11 cellular contexts compared by ENCODE assay signal in the genomic region with DNA sequence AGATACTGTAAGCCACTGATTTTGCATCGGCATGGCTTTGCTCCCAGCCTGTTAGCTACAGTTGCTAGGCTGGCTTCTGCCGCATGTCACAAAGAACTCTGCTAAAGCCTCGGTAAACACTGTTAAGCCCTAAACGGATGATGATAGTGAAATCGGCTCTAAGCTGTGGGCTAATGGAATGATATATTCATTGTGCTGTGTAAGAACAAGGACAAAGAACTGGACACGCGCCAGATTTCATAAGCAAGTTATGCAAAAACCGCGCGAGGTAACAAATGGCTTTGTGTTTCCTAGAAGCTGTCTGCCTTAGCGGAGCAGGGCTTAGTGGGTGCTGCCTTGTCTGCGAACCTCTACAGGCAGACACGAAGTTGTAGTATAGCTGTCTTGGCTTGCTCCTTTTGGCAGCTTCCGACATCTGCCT.
A peak's percentile ranks its signal among the peaks of the same experiment; 100 is the strongest.
DNase-seq lines count a peak whose midpoint lies in the region; ATAC-seq and TF ChIP-seq lines count a peak whose summit lies in the region.
"Had no signal": no experiment of that assay in that cellular context is flagged by ENCODE, and none has a peak within 500 bp of the region (broad histone marks: within the 10 kb centered on the region; RNA-seq: fewer than 3 reads in every experiment).

No MANE protein-coding gene starts in this region.

- H3K4me1 ChIP-seq in GM23338 (ENCODE audit: insufficient read depth) = no peaks in the 10 kb centered on the region

- no peaks in the 10 kb centered on the region; the same call in 2 of the 3 replicates for H3K4me1 Mint-ChIP-seq in GM23338
- H3K4me1 Mint-ChIP-seq in stimulated activated effector memory CD8-positive, alpha-beta T cell treated with anti-CD3 and anti-CD28 coated beads, Interleukin-12 subunit alpha, Interleukin-12 subunit beta, amount 100 ng/mL, for 72 hours = no peaks in the 10 kb centered on the region
- H3K4me1 Mint-ChIP-seq: activated CD4-positive, alpha-beta T cell treated with anti-CD3 and anti-CD28 coated beads, Interleukin-2, amount 10 ng/mL, durations not matched to agents 7 days and 5 days had no signal

- no peaks in the 10 kb centered on the region for H3F3A ChIP-seq in GM23338 (replicated peaks; ENCODE audit: low read depth)

- no peak overlapping the region for H3K27ac Mint-ChIP-seq in GM23338
- H3K27ac Mint-ChIP-seq in stimulated activated effector memory CD8-positive, alpha-beta T cell treated with anti-CD3 and anti-CD28 coated beads, Interleukin-12 subunit alpha, Interleukin-12 subunit beta, amount 100 ng/mL, for 72 hours = no peak overlapping the region
- H3K27ac Mint-ChIP-seq: activated CD4-positive, alpha-beta T cell treated with anti-CD3 and anti-CD28 coated beads, Interleukin-2, amount 10 ng/mL, durations not matched to agents 7 days and 5 days had no signal

- no peaks in the 10 kb centered on the region; the same call in 2 of the 3 replicates for H3K36me3 Mint-ChIP-seq in GM23338 (ENCODE audit: low read depth)
- no peaks in the 10 kb centered on the region for H3K36me3 Mint-ChIP-seq in stimulated activated effector memory CD8-positive, alpha-beta T cell treated with anti-CD3 and anti-CD28 coated beads, Interleukin-12 subunit alpha, Interleukin-12 subunit beta, amount 100 ng/mL, for 72 hours

- no peak for TF ChIP-seq CTCF in GM23338 (conservative IDR thresholded peaks at IDR 0.05; ENCODE audit: low read depth in 2 of 2)
- TF ChIP-seq CTCF in fibroblast of pulmonary artery (IDR thresholded peaks at IDR 0.05; ENCODE audit: low read length, missing control alignments) = no peak

- H3K4me3 ChIP-seq in GM23338 = no peak overlapping the region
- H3K4me3 ChIP-seq in fibroblast of pulmonary artery (replicated peaks; ENCODE audit: low read depth, low read length) = no peak overlapping the region
- H3K4me3 ChIP-seq: Peyer's patch had no signal

- peak; percentile 11 for DNase-seq in GM23338 (ENCODE audit: low spot score)
- peak; percentile 53 for DNase-seq in NCI-H748 treated with DMSO at 0.1 percent for 48 hours (lab: John Stamatoyannopoulos, UW)
- DNase-seq in fibroblast of pulmonary artery (ENCODE audit: low read depth) = peak; percentile 10
- peak; percentile 74 for DNase-seq in pons (ENCODE audit: low spot score)
- DNase-seq in stimulated activated CD4-positive, alpha-beta T cell treated with anti-CD3 and anti-CD28 coated beads, Interleukin-2, amount 100 ng/mL, for 24 hours = no peak
- DNase-seq in stimulated activated effector memory CD8-positive, alpha-beta T cell treated with anti-CD3 and anti-CD28 coated beads, Interleukin-12 subunit alpha, Interleukin-12 subunit beta, amount 100 ng/mL, for 72 hours (ENCODE audit: low spot score in 2 of 2) = no peak
- no peak for DNase-seq in germinal center (ENCODE audit: low spot score)
- DNase-seq: activated CD4-positive, alpha-beta T cell treated with anti-CD3 and anti-CD28 coated beads, Interleukin-2, amount 10 ng/mL, durations not matched to agents 7 days and 5 days; aorta had no signal

- H3K9me3 Mint-ChIP-seq in GM23338 = peaks cover 5% of the 10 kb centered on the region; the same call in 1 of the 3 replicates
- H3K9me3 Mint-ChIP-seq in stimulated activated effector memory CD8-positive, alpha-beta T cell treated with anti-CD3 and anti-CD28 coated beads, Interleukin-12 subunit alpha, Interleukin-12 subunit beta, amount 100 ng/mL, for 72 hours = peaks cover 12% of the 10 kb centered on the region

- no peak overlapping the region for H3K4me2 ChIP-seq in GM23338

- H2AFZ ChIP-seq in GM23338 = peak overlapping the region; percentile 87

- H3K27ac ChIP-seq in GM23338 (ENCODE audit: low read depth) = no peak overlapping the region
- H3K27ac ChIP-seq: Peyer's patch had no signal

- H3K4me3 Mint-ChIP-seq in GM23338 = no peak overlapping the region
- H3K4me3 Mint-ChIP-seq in stimulated activated effector memory CD8-positive, alpha-beta T cell treated with anti-CD3 and anti-CD28 coated beads, Interleukin-12 subunit alpha, Interleukin-12 subunit beta, amount 100 ng/mL, for 72 hours = no peak overlapping the region
- H3K4me3 Mint-ChIP-seq: activated CD4-positive, alpha-beta T cell treated with anti-CD3 and anti-CD28 coated beads, Interleukin-2, amount 10 ng/mL, durations not matched to agents 7 days and 5 days had no signal

- no peaks in the 10 kb centered on the region for H3K9me2 ChIP-seq in GM23338 (ENCODE audit: insufficient read depth)

- no peaks in the 10 kb centered on the region for H3K27me3 ChIP-seq in GM23338 (ENCODE audit: insufficient read depth)
- H3K27me3 ChIP-seq: Peyer's patch had no signal

- H3K27me3 Mint-ChIP-seq in GM23338 (ENCODE audit: insufficient read depth, low read depth, poor library complexity) = no peaks in the 10 kb centered on the region
- H3K27me3 Mint-ChIP-seq: activated CD4-positive, alpha-beta T cell treated with anti-CD3 and anti-CD28 coated beads, Interleukin-2, amount 10 ng/mL, durations not matched to agents 7 days and 5 days had no signal

- no peaks in the 10 kb centered on the region for H3K36me3 ChIP-seq in GM23338 (ENCODE audit: insufficient read depth)
- H3K36me3 ChIP-seq: Peyer's patch had no signal

- ATAC-seq in GM23338 = peak; percentile 51; the same call in 2 of the 3 replicates
- no peak for ATAC-seq in GM18909 (IDR thresholded peaks at IDR 0.05; ENCODE audit: poor library complexity, unreplicated experiment)
- no peak for ATAC-seq in stimulated activated effector memory CD8-positive, alpha-beta T cell treated with anti-CD3 and anti-CD28 coated beads, Interleukin-12 subunit alpha, Interleukin-12 subunit beta, amount 100 ng/mL, for 72 hours

- no peaks in the 10 kb centered on the region for H4K20me1 ChIP-seq in GM23338 (replicated peaks; ENCODE audit: insufficient read depth)

- H3K79me2 ChIP-seq in GM23338 (replicated peaks; ENCODE audit: insufficient read depth) = no peaks in the 10 kb centered on the region

TF ChIP-seq in GM23338, 12 proteins besides CTCF, POLR2A, EP300 and RAD21 (continues in another document):
- no peak for TF ChIP-seq ZNF462 (CRISPR knock-in tag; IDR thresholded peaks at IDR 0.05)
- TF ChIP-seq POLR2AphosphoS5 (IDR thresholded peaks at IDR 0.05; ENCODE audit: low read depth) = no peak
- TF ChIP-seq JUNB (IDR thresholded peaks at IDR 0.05; ENCODE audit: unreplicated experiment) = no peak

Comparison
In these comparisons a context has a peak if more than half of its experiments do, and no peak if none do; other contexts are left out.
1. DNase-seq: peak in GM23338 (single experiment), NCI-H748 treated with DMSO at 0.1 percent for 48 hours (single experiment), fibroblast of pulmonary artery (single experiment) and pons (single experiment); none in stimulated activated CD4-positive, alpha-beta T cell treated with anti-CD3 and anti-CD28 coated beads, Interleukin-2, amount 100 ng/mL, for 24 hours (0 of 2), stimulated activated effector memory CD8-positive, alpha-beta T cell treated with anti-CD3 and anti-CD28 coated beads, Interleukin-12 subunit alpha, Interleukin-12 subunit beta, amount 100 ng/mL, for 72 hours (0 of 2) and germinal center (single experiment).